Comparison of ENCODE assay signal across 8 cellular contexts in genomic region chr5:81301221-81302015, GRCh38. TPM values are rescaled to one million over a fixed set of nuclear protein-coding genes. Genes with fewer than 3 reads are reported as not detected.
A peak's percentile ranks its signal among the peaks of the same experiment; 100 is the strongest.
DNase-seq lines count a peak whose midpoint lies in the region; ATAC-seq and TF ChIP-seq lines count a peak whose summit lies in the region.

Gene ZCCHC9, plus strand, starts transcription at chr5:81301587. Its CDS starts 3,171 bp downstream, at chr5:81304758.

- peaks cover 32% of the 10 kb centered on the region for H3K4me1 Mint-ChIP-seq in activated naive CD4-positive, alpha-beta T cell treated with anti-CD3 and anti-CD28 coated beads, Interleukin-2, amount 10 ng/mL, durations not matched to agents 7 days and 5 days

- no peaks in the 10 kb centered on the region for H3K27me3 Mint-ChIP-seq in activated naive CD4-positive, alpha-beta T cell treated with anti-CD3 and anti-CD28 coated beads, Interleukin-2, amount 10 ng/mL, durations not matched to agents 7 days and 5 days

- no peak for TF ChIP-seq EP300 in gastroesophageal sphincter (IDR thresholded peaks at IDR 0.05)

- WGBS in gastroesophageal sphincter (ENCODE audit: low coverage in 1 of 2), 2 donors, result 0% methylated on average over 16 to 18 of the region's 54 CpGs

- peaks cover 0 to 60% (median 14%) of the 10 kb centered on the region in 3 donors for H3K4me1 ChIP-seq in gastroesophageal sphincter
- H3K4me1 ChIP-seq in neutrophil (ENCODE audit: control insufficient read depth in 1 of 2, insufficient read depth in 1 of 2, low read depth in 1 of 2, low read length in 1 of 2), result peaks cover 18 to 29% of the 10 kb centered on the region in 2 experiments

- peak within 1 kb of the TSS; percentile 91 for H3K27ac Mint-ChIP-seq in activated naive CD4-positive, alpha-beta T cell treated with anti-CD3 and anti-CD28 coated beads, Interleukin-2, amount 10 ng/mL, durations not matched to agents 7 days and 5 days

- CTCF ChIA-PET in activated naive CD4-positive, alpha-beta T cell treated with anti-CD3 and anti-CD28 coated beads, Interleukin-2, amount 10 ng/mL, durations not matched to agents 7 days and 5 days (lab: Charles Lee), result interaction anchor here (1.4 to 2.4 kb wide), 4 partner anchors 12 to 193 kb away, joined by 5 read pairs; no protein-coding TSS in a partner anchor

- H3K9me3 ChIP-seq in SK-N-MC (ENCODE audit: low read depth, low read length) (no peaks in the 10 kb centered on the region), gastroesophageal sphincter (no peaks in the 10 kb centered on the region), neutrophil (no peaks in the 10 kb centered on the region)

- peak; percentile 87 for DNase-seq in HFF-Myc (ENCODE audit: extremely low read depth, low read depth)
- DNase-seq in MV-4-11 (lab: John Stamatoyannopoulos, UW), result peak; percentile 93
- peak; percentile 79 for DNase-seq in SK-N-MC (ENCODE audit: low read depth, low spot score)
- peak; percentile 95 for DNase-seq in activated naive CD4-positive, alpha-beta T cell treated with anti-CD3 and anti-CD28 coated beads, Interleukin-2, amount 10 ng/mL, durations not matched to agents 7 days and 5 days
- DNase-seq in substantia nigra (lab: John Stamatoyannopoulos, UW), result peak; percentile 49 to 97 (median 87)

- peak within 1 kb of the TSS; percentile 92 for H3K4me3 ChIP-seq in GM08714 (ENCODE audit: low read length)
- H3K4me3 ChIP-seq in HFF-Myc (replicated peaks; ENCODE audit: low read depth, low read length), result peak within 1 kb of the TSS; percentile 92
- peak within 1 kb of the TSS; percentile 94 for H3K4me3 ChIP-seq in SK-N-MC
- H3K4me3 ChIP-seq in gastroesophageal sphincter, result peak within 1 kb of the TSS; percentile 80 to 84
- H3K4me3 ChIP-seq in neutrophil (ENCODE audit: low read depth in 1 of 2, low read length in 1 of 2), result peak within 1 kb of the TSS; percentile 84 to 86

- TF ChIP-seq CTCF in HFF-Myc (IDR thresholded peaks at IDR 0.05; ENCODE audit: low read depth, low read length, missing control alignments) (peak; percentile 16), gastroesophageal sphincter (IDR thresholded peaks at IDR 0.05) (peak in 2 of 4 experiments; percentile 28 to 50), neutrophil (IDR thresholded peaks at IDR 0.05) (peak; percentile 42)

- H3K9me3 Mint-ChIP-seq in activated naive CD4-positive, alpha-beta T cell treated with anti-CD3 and anti-CD28 coated beads, Interleukin-2, amount 10 ng/mL, durations not matched to agents 7 days and 5 days, result no peaks in the 10 kb centered on the region

- H3K27ac ChIP-seq in SK-N-MC (peak within 1 kb of the TSS; percentile 67), gastroesophageal sphincter (peak within 1 kb of the TSS; percentile 81 to 94 (median 89)), neutrophil (peak within 1 kb of the TSS; percentile 89), substantia nigra (ENCODE audit: low read depth, low read length, poor library complexity, severe bottlenecking) (peak within 1 kb of the TSS; percentile 84)

- H3K27me3 ChIP-seq in gastroesophageal sphincter (no peaks in the 10 kb centered on the region), neutrophil (no peaks in the 10 kb centered on the region)

- H3K36me3 Mint-ChIP-seq in activated naive CD4-positive, alpha-beta T cell treated with anti-CD3 and anti-CD28 coated beads, Interleukin-2, amount 10 ng/mL, durations not matched to agents 7 days and 5 days, result peaks cover 11% of the 10 kb centered on the region

- peaks cover 4% of the 10 kb centered on the region for H3K36me3 ChIP-seq in SK-N-MC (ENCODE audit: insufficient read depth, low read length)
- peaks cover 0 to 11% of the 10 kb centered on the region in 2 donors for H3K36me3 ChIP-seq in gastroesophageal sphincter
- H3K36me3 ChIP-seq in neutrophil, result peaks cover 8% of the 10 kb centered on the region

- H3K9ac ChIP-seq in SK-N-MC (ENCODE audit: insufficient read length), result peak within 1 kb of the TSS; percentile 92

- peak; percentile 71 to 79 for TF ChIP-seq POLR2A in gastroesophageal sphincter (IDR thresholded peaks at IDR 0.05)

- ATAC-seq in gastroesophageal sphincter, result peak; percentile 99

- peak within 1 kb of the TSS; percentile 85 for H3K4me3 Mint-ChIP-seq in activated naive CD4-positive, alpha-beta T cell treated with anti-CD3 and anti-CD28 coated beads, Interleukin-2, amount 10 ng/mL, durations not matched to agents 7 days and 5 days

RNA-seq across cellular contexts. Expression of gene ZCCHC9, which starts in this region (rescaled TPM):
- total RNA-seq in gastroesophageal sphincter, result 10 to 100 TPM; 21.3 to 34.9 (median 25.2) TPM

Comparison
In these comparisons a context has a peak if more than half of its experiments do, and no peak if none do; other contexts are left out.
1. Peak in every context shown above with its lines: DNase-seq, ATAC-seq, H3K4me3 ChIP-seq and H3K27ac ChIP-seq.